ENCODE assay signal across 8 cellular contexts in genomic region chr12:15532364-15532977, GRCh38.
A peak's percentile ranks its signal among the peaks of the same experiment; 100 is the strongest.
DNase-seq lines count a peak whose midpoint lies in the region; ATAC-seq and TF ChIP-seq lines count a peak whose summit lies in the region.

No MANE protein-coding gene starts in this region.

- no peaks in the 10 kb centered on the region for H3K9me3 Mint-ChIP-seq in activated naive CD4-positive, alpha-beta T cell treated with anti-CD3 and anti-CD28 coated beads, Interleukin-2, amount 10 ng/mL, durations not matched to agents 7 days and 5 days

- H3K27me3 Mint-ChIP-seq in activated naive CD4-positive, alpha-beta T cell treated with anti-CD3 and anti-CD28 coated beads, Interleukin-2, amount 10 ng/mL, durations not matched to agents 7 days and 5 days, result peaks cover 4% of the 10 kb centered on the region

- H3K4me3 Mint-ChIP-seq in activated naive CD4-positive, alpha-beta T cell treated with anti-CD3 and anti-CD28 coated beads, Interleukin-2, amount 10 ng/mL, durations not matched to agents 7 days and 5 days, result no peak overlapping the region

- peak overlapping the region; percentile 60 for H3K27ac Mint-ChIP-seq in activated naive CD4-positive, alpha-beta T cell treated with anti-CD3 and anti-CD28 coated beads, Interleukin-2, amount 10 ng/mL, durations not matched to agents 7 days and 5 days

- ATAC-seq in GM18909 (IDR thresholded peaks at IDR 0.05; ENCODE audit: poor library complexity, unreplicated experiment), result peak; percentile 79
- peak; percentile 72 for ATAC-seq in HG03159 (IDR thresholded peaks at IDR 0.05; ENCODE audit: unreplicated experiment)

- H3K36me3 ChIP-seq in right atrium auricular region, result no peaks in the 10 kb centered on the region

- CTCF ChIA-PET in activated naive CD4-positive, alpha-beta T cell treated with anti-CD3 and anti-CD28 coated beads, Interleukin-2, amount 10 ng/mL, durations not matched to agents 7 days and 5 days (lab: Charles Lee), result interaction anchor here (0.6 to 12.2 kb wide), 32 partner anchors 8 to 378 kb away, joined by 3 to 527 read pairs (median 4); partner anchors contain the start of gene DERA

- peaks cover 1% of the 10 kb centered on the region for H3K36me3 Mint-ChIP-seq in activated naive CD4-positive, alpha-beta T cell treated with anti-CD3 and anti-CD28 coated beads, Interleukin-2, amount 10 ng/mL, durations not matched to agents 7 days and 5 days

- DNase-seq in CD1c-positive myeloid dendritic cell (ENCODE audit: extremely low spot score), result peak; percentile 82
- peak; percentile 89 for DNase-seq in OCI-M1 (lab: John Stamatoyannopoulos, UW)
- peak; percentile 65 for DNase-seq in activated naive CD4-positive, alpha-beta T cell treated with anti-CD3 and anti-CD28 coated beads, Interleukin-2, amount 10 ng/mL, durations not matched to agents 7 days and 5 days
- DNase-seq in right atrium auricular region (ENCODE audit: low spot score), result no peak
- DNase-seq in stimulated activated CD4-positive, alpha-beta T cell treated with anti-CD3 and anti-CD28 coated beads, Interleukin-15, amount 100 ng/mL, for 1 hour (ENCODE audit: low read depth in 1 of 2, low spot score in 1 of 2), result peak; percentile 12
- DNase-seq in NCI-H2029 (lab: John Stamatoyannopoulos, UW), result no peak

- H3K4me1 Mint-ChIP-seq in activated naive CD4-positive, alpha-beta T cell treated with anti-CD3 and anti-CD28 coated beads, Interleukin-2, amount 10 ng/mL, durations not matched to agents 7 days and 5 days, result no peaks in the 10 kb centered on the region

- H3K4me1 ChIP-seq in right atrium auricular region, result no peaks in the 10 kb centered on the region

- TF ChIP-seq CTCF in right atrium auricular region (IDR thresholded peaks at IDR 0.05), result peak; percentile 13 to 66

- H3K27ac ChIP-seq in right atrium auricular region, result no peak overlapping the region

- H3K4me3 ChIP-seq in right atrium auricular region, result no peak overlapping the region

- H3K9me3 ChIP-seq in right atrium auricular region, result peaks cover 0 to 7% of the 10 kb centered on the region in 2 donors

- no peaks in the 10 kb centered on the region for H3K27me3 ChIP-seq in right atrium auricular region

Comparison
In these comparisons a context has a peak if more than half of its experiments do, and no peak if none do; other contexts are left out.
1. DNase-seq: peak in CD1c-positive myeloid dendritic cell (single experiment), OCI-M1 (single experiment), activated naive CD4-positive, alpha-beta T cell treated with anti-CD3 and anti-CD28 coated beads, Interleukin-2, amount 10 ng/mL, durations not matched to agents 7 days and 5 days (single experiment) and stimulated activated CD4-positive, alpha-beta T cell treated with anti-CD3 and anti-CD28 coated beads, Interleukin-15, amount 100 ng/mL, for 1 hour (2 of 2); none in right atrium auricular region (single experiment) and NCI-H2029 (single experiment).